ENCODE assay signal across 17 cellular contexts in the genomic region with DNA sequence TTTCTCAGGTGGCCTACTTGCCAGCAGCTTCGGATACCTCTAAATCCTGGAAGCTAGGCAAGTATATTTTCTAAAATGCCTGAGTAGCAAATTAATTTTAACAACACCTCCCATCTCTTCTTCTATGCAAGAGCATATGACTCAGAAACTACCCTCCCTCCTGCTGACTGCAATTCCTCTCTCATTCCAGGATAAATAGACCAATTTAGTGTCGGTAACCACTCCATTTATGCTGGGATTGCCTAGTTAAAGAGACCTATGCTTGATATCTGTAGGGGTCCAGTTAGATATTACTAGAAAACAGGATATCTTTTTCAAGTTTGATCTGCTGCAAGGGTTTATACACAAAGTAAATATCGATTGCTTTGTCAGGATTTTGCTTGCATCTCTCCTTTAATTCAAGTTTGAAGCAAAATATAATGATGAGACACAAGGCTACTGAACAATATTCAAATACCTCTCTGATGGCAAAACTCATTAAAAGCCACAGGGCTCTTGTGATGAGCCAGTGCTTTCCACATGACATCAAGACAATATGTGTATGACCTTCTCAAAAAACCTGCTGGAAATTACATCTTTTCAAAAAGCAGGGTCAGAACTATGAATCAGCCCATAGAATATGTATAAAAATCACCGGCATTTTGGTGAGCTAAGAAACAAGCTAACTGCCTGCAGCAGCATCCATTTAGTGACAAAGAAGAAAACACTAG.
DNase-seq lines count a peak whose midpoint lies in the region; TF ChIP-seq lines count a peak whose summit lies in the region.
"Had no signal": no experiment of that assay in that cellular context is flagged by ENCODE, and none has a peak within 500 bp of the region (broad histone marks: within the 10 kb centered on the region; RNA-seq: fewer than 3 reads in every experiment).

No MANE protein-coding gene starts in this region.

- no peak overlapping the region for H3K4me3 ChIP-seq in fibroblast of mammary gland (ENCODE audit: control insufficient read depth, low read depth, low read length)
- H3K4me3 ChIP-seq: breast epithelium, hepatocyte, SJCRH30, tibial artery had no signal

- TF ChIP-seq CTCF in fibroblast of mammary gland (conservative IDR thresholded peaks at IDR 0.05; ENCODE audit: control insufficient read depth, insufficient read depth, low read depth, low read length) (no peak), osteocyte (IDR thresholded peaks at IDR 0.05) (no peak)

- in situ Hi-C loops in SK-MEL-5 (cut with HindIII; ENCODE audit: low pct_unique_long_range_greater_than_20kb, low sequenced_read_pairs): no loop called here

- peak overlapping the region; percentile 42 for H3K27ac Mint-ChIP-seq in osteocyte (ENCODE audit: unreplicated experiment)

- POLR2A ChIA-PET in HEK293T (lab: Yijun Ruan, JAX): no interaction called here

- H3K4me1 Mint-ChIP-seq in osteocyte (ENCODE audit: unreplicated experiment): peaks cover 44% of the 10 kb centered on the region

- H3K9me3 Mint-ChIP-seq in osteocyte (ENCODE audit: unreplicated experiment): peaks cover 11% of the 10 kb centered on the region

- H3K36me3 Mint-ChIP-seq in osteocyte (ENCODE audit: unreplicated experiment): no peaks in the 10 kb centered on the region

- DNase-seq in GM03348 (ENCODE audit: low spot score) (peak; percentile 32), SK-MEL-5 (ENCODE audit: low read depth, low spot score) (peak; percentile 26), fibroblast of mammary gland (ENCODE audit: low read depth) (peak; percentile 65), osteocyte (ENCODE audit: extremely low spot score, unreplicated experiment) (no peak), pons (ENCODE audit: low spot score) (no peak), HEK293T (ENCODE audit: extremely low spot score) (no peak), SW 1271 (lab: John Stamatoyannopoulos, UW) (no peak)
- no peak for DNase-seq in activated T-cell treated with anti-CD3 and anti-CD28 coated beads, Interleukin-2, amount 50 U/mL, for 48 hours
- DNase-seq: activated effector memory CD4-positive, alpha-beta T cell treated with Interleukin-2 at 50 U/mL for 16 hours; NCI-H2107; NK-92 treated with Interleukin-12 subunit alpha and Interleukin-12 subunit beta, amount 100 ng/mL, for 24 hours; retina; SJCRH30; stimulated activated CD4-positive, alpha-beta T cell treated with anti-CD3 and anti-CD28 coated beads, Interleukin-2, amount 100 ng/mL, for 24 hours; tibial artery had no signal

- no peaks in the 10 kb centered on the region for H3K27me3 Mint-ChIP-seq in osteocyte (ENCODE audit: unreplicated experiment)

- CTCF ChIA-PET in HEK293T (lab: Yijun Ruan, JAX): no interaction called here

- H3K4me3 Mint-ChIP-seq in osteocyte (ENCODE audit: unreplicated experiment): no peak overlapping the region

TF ChIP-seq in HEK293T, 16 proteins besides CTCF, POLR2A, EP300 and RAD21:
- TF ChIP-seq FOXA1 (IDR thresholded peaks at IDR 0.05) (no peak), FOXM1 (IDR thresholded peaks at IDR 0.05; ENCODE audit: borderline replicate concordance) (no peak), HDGF (IDR thresholded peaks at IDR 0.05; ENCODE audit: borderline replicate concordance) (no peak), NFRKB (IDR thresholded peaks at IDR 0.05) (no peak), SUZ12 (IDR thresholded peaks at IDR 0.05) (no peak), L3MBTL2 (conservative IDR thresholded peaks at IDR 0.05) (no peak), SP1 (IDR thresholded peaks at IDR 0.05) (no peak), BHLHE40 (IDR thresholded peaks at IDR 0.05; ENCODE audit: borderline replicate concordance) (no peak), ARNT (IDR thresholded peaks at IDR 0.05) (no peak)
- TF ChIP-seq, protein P1, sequence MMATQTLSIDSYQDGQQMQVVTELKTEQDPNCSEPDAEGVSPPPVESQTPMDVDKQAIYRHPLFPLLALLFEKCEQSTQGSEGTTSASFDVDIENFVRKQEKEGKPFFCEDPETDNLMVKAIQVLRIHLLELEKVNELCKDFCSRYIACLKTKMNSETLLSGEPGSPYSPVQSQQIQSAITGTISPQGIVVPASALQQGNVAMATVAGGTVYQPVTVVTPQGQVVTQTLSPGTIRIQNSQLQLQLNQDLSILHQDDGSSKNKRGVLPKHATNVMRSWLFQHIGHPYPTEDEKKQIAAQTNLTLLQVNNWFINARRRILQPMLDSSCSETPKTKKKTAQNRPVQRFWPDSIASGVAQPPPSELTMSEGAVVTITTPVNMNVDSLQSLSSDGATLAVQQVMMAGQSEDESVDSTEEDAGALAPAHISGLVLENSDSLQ (IDR thresholded peaks at IDR 0.05): no peak

Comparison
In these comparisons a context has a peak if more than half of its experiments do, and no peak if none do; other contexts are left out.
1. DNase-seq: peak in GM03348 (single experiment), SK-MEL-5 (single experiment) and fibroblast of mammary gland (single experiment); none in osteocyte (single experiment), pons (single experiment), activated T-cell treated with anti-CD3 and anti-CD28 coated beads, Interleukin-2, amount 50 U/mL, for 48 hours (0 of 2), HEK293T (single experiment) and SW 1271 (0 of 2).